ENCODE assay signal across 20 cellular contexts in the genomic region with DNA sequence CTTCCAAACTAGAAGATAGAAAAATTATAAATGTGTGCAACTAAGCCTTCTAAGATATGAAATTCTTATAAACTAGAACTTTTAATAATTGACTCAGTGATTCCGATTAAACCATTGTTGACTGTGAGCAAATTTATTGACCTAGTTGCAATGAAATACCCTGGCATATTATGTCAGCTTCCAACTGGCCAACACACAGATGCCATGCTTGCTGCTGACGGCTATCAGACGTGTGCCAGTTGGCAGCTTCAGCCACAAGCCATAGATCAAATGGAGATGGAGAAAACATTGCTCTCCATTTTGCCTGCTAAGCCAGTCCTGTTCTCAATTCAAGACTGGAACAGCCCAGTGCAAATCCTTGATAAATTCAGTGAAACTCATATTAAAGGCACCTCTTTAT.
DNase-seq lines count a peak whose midpoint lies in the region; ATAC-seq, FAIRE-seq and TF ChIP-seq lines count a peak whose summit lies in the region.
"Had no signal": no experiment of that assay in that cellular context is flagged by ENCODE, and none has a peak within 500 bp of the region (broad histone marks: within the 10 kb centered on the region; RNA-seq: fewer than 3 reads in every experiment).

No MANE protein-coding gene starts in this region.

- no peak for TF ChIP-seq CTCF in brain (conservative IDR thresholded peaks at IDR 0.05)
- TF ChIP-seq CTCF in pancreas (IDR thresholded peaks at IDR 0.05) = no peak

- intact Hi-C loops in pancreas (cut with DNase I) = no loop called here

- in situ Hi-C loops in G401 (cut with HindIII; ENCODE audit: low sequenced_read_pairs) = no loop called here

- FAIRE-seq in pancreas (lab: Jason Lieb, UNC) = no peak
- FAIRE-seq: A549 had no signal

- ATAC-seq in pancreas = peak; percentile 69 to 76 (median 73)
- ATAC-seq: A549, Panc1 had no signal

- peaks cover 6% of the 10 kb centered on the region for H3K27me3 Mint-ChIP-seq in brain
- H3K27me3 Mint-ChIP-seq: B cell had no signal

- peaks cover 4% of the 10 kb centered on the region for H3K36me3 Mint-ChIP-seq in brain
- H3K36me3 Mint-ChIP-seq: CD14-positive monocyte had no signal

- DNase-seq in G401 (ENCODE audit: low spot score) = peak; percentile 81
- peak; percentile 74 for DNase-seq in NCI-H2029 (lab: John Stamatoyannopoulos, UW)
- peak in 4 of 6 donors; percentile 46 to 53 (median 47) for DNase-seq in pancreas
- DNase-seq in GM03348 (ENCODE audit: low spot score) = no peak
- no peak for DNase-seq in amniotic stem cell (lab: John Stamatoyannopoulos, UW)
- no peak for DNase-seq in NCI-H2227 (lab: John Stamatoyannopoulos, UW; ENCODE audit: unreplicated experiment)
- DNase-seq: EL; H7; Kasumi-1; NCI-H1417 treated with DMSO at 0.1 percent for 48 hours; NCI-H187; NCI-H526 treated with DMSO at 0.1 percent for 48 hours; NK-92 treated with Interleukin-12 subunit alpha and Interleukin-12 subunit beta, amount 100 ng/mL, for 24 hours; SIG-M5; SK-N-SH had no signal

- WGBS in pancreas, 2 donors = 11 to 14% methylated on average over 3 of the region's 3 CpGs

- no peaks in the 10 kb centered on the region for H3K36me3 ChIP-seq in pancreas

- H3K4me1 Mint-ChIP-seq in brain = peaks cover 58% of the 10 kb centered on the region
- H3K4me1 Mint-ChIP-seq: B cell had no signal

- peaks cover 4 to 23% (median 16%) of the 10 kb centered on the region in 3 donors for H3K4me1 ChIP-seq in pancreas

- H3K4me3 Mint-ChIP-seq in brain = no peak overlapping the region
- H3K4me3 Mint-ChIP-seq: B cell, CD14-positive monocyte had no signal

- H3K27ac ChIP-seq in pancreas = peak overlapping the region in 1 of 4 donors; percentile 37
- H3K27ac ChIP-seq: A549 had no signal

- H3K27ac Mint-ChIP-seq in brain = peak overlapping the region in 3 of 5 experiments; percentile 69 to 77 (median 74)
- H3K27ac Mint-ChIP-seq: B cell, CD14-positive monocyte had no signal

- peaks cover 7 to 16% (median 11%) of the 10 kb centered on the region in 5 experiments for H3K9me3 Mint-ChIP-seq in brain

- no peak overlapping the region for H3K4me3 ChIP-seq in pancreas
- H3K4me3 ChIP-seq: A549 had no signal

- no peaks in the 10 kb centered on the region for H3K9me3 ChIP-seq in pancreas
- H3K9me3 ChIP-seq: A549, SK-N-SH had no signal

- no peaks in the 10 kb centered on the region for H3K27me3 ChIP-seq in pancreas

Comparison
In these comparisons a context has a peak if more than half of its experiments do, and no peak if none do; other contexts are left out.
1. DNase-seq: peak in G401 (single experiment), NCI-H2029 (single experiment) and pancreas (4 of 6); none in GM03348 (single experiment), amniotic stem cell (single experiment) and NCI-H2227 (single experiment).